ENCODE assay signal across 27 cellular contexts in the genomic region with DNA sequence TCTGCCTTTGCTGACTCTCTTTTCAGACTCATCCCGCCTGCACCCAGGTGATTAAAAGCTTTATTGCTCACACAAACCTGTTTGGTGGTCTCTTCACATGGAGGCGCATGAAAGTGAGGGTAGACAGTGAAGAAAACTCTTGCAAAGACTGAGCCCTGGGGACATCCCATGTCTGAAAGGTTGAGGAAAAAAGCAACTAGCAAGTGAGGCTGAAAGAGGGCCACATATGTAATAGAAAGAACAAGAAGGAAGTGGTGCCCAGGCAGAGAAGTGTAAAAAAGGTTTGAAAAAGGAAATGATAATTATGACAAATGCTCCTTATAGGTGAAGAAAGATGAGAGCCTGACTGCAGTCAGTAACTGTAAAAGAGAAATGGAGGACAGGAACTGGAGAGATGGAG.
"Had no signal": no experiment of that assay in that cellular context is flagged by ENCODE, and none has a peak within 500 bp of the region (broad histone marks: within the 10 kb centered on the region; RNA-seq: fewer than 3 reads in every experiment).

No MANE protein-coding gene starts in this region.

- H3K9me3 ChIP-seq: adrenal gland, ascending aorta, lower lobe of right lung, right lobe of liver, thoracic aorta, vagina had no signal

- H3K4me3 Mint-ChIP-seq: activated naive CD4-positive, alpha-beta T cell treated with anti-CD3 and anti-CD28 coated beads for 36 hours; activated T-cell treated with anti-CD3 and anti-CD28 coated beads, Interleukin-2, amount 50 U/mL, for 4 hours; immature natural killer cell; naive thymus-derived CD4-positive, alpha-beta T cell; neural crest cell; type B pancreatic cell had no signal

- H3K9me3 Mint-ChIP-seq: activated naive CD4-positive, alpha-beta T cell treated with anti-CD3 and anti-CD28 coated beads for 36 hours; activated T-cell treated with anti-CD3 and anti-CD28 coated beads, Interleukin-2, amount 50 U/mL, for 4 hours; activated T-helper 2 cell treated with anti-CD3 and anti-CD28 coated beads, Interferon-gamma antibody, Interleukin-2, Interleukin-4, amounts not matched to agents 10 μg/mL and 5 μg/mL and 100 μg/mL, durations not matched to agents 14 hours and 24 hours and 36 hours; immature natural killer cell; naive thymus-derived CD4-positive, alpha-beta T cell; neural crest cell; type B pancreatic cell had no signal

- H3K4me3 ChIP-seq: adrenal gland, ascending aorta, hepatocyte, lower lobe of right lung, right lobe of liver, skin epidermis, thoracic aorta, vagina had no signal

- H3K36me3 Mint-ChIP-seq: immature natural killer cell; naive thymus-derived CD4-positive, alpha-beta T cell; type B pancreatic cell had no signal

- H3K79me2 ChIP-seq: hepatocyte had no signal

- DNase-seq: activated CD4-positive, CD25-positive, alpha-beta regulatory T cell treated with anti-CD3 and anti-CD28 coated beads, Interleukin-2, amount 50 U/mL, for 72 hours; activated CD8-positive, alpha-beta memory T cell treated with anti-CD3 and anti-CD28 coated beads, Interleukin-2, amount 50 U/mL, for 48 hours; activated naive CD4-positive, alpha-beta T cell treated with anti-CD3 and anti-CD28 coated beads for 36 hours; activated T-cell treated with anti-CD3 and anti-CD28 coated beads, Interleukin-2, amount 50 U/mL, for 4 hours; adrenal gland; brain microvascular endothelial cell; caudate nucleus; dermis blood vessel endothelial cell; effector memory CD4-positive, alpha-beta T cell; foreskin melanocyte; immature natural killer cell; lower lobe of right lung; naive thymus-derived CD4-positive, alpha-beta T cell; posterior cingulate gyrus; right lobe of liver; stimulated activated CD4-positive, alpha-beta T cell treated with anti-CD3 and anti-CD28 coated beads, Interleukin-1b, Interleukin-23, amount 100 ng/mL, for 48 hours; WERI-Rb-1 had no signal

- H2AFZ ChIP-seq: hepatocyte had no signal

- H3K27me3 ChIP-seq: adrenal gland, ascending aorta, brain microvascular endothelial cell, hepatocyte, right lobe of liver, vagina had no signal

- H3K27ac ChIP-seq: adrenal gland, ascending aorta, brain microvascular endothelial cell, hepatocyte, lower lobe of right lung, right lobe of liver, skin epidermis, thoracic aorta, vagina, WERI-Rb-1 had no signal

- H3K27ac Mint-ChIP-seq: activated naive CD4-positive, alpha-beta T cell treated with anti-CD3 and anti-CD28 coated beads for 36 hours; activated T-helper 2 cell treated with anti-CD3 and anti-CD28 coated beads, Interferon-gamma antibody, Interleukin-2, Interleukin-4, amounts not matched to agents 10 μg/mL and 5 μg/mL and 100 μg/mL, durations not matched to agents 14 hours and 24 hours and 36 hours; immature natural killer cell; naive thymus-derived CD4-positive, alpha-beta T cell; type B pancreatic cell had no signal

- ATAC-seq: esophagus mucosa; left lobe of liver; lower lobe of right lung; naive thymus-derived CD4-positive, alpha-beta T cell; right lobe of liver had no signal

- H3K36me3 ChIP-seq: adrenal gland, ascending aorta, brain microvascular endothelial cell, lower lobe of right lung, right lobe of liver, thoracic aorta, vagina, WERI-Rb-1 had no signal

- H3K4me1 Mint-ChIP-seq: immature natural killer cell; naive thymus-derived CD4-positive, alpha-beta T cell; neural crest cell had no signal

- H3K4me1 ChIP-seq: adrenal gland, ascending aorta, lower lobe of right lung, right lobe of liver, vagina had no signal

- H3K4me2 ChIP-seq: hepatocyte had no signal

- H3K27me3 Mint-ChIP-seq: naive thymus-derived CD4-positive, alpha-beta T cell; type B pancreatic cell had no signal
